31 cellular contexts compared by ENCODE assay signal in genomic region chr3:19717736-19718135, GRCh38.
"Had no signal": no experiment of that assay in that cellular context is flagged by ENCODE, and none has a peak within 500 bp of the region (broad histone marks: within the 10 kb centered on the region; RNA-seq: fewer than 3 reads in every experiment).

No MANE protein-coding gene starts in this region.

- H3K27ac ChIP-seq: ascending aorta, cardiac muscle cell, VCaP had no signal

- DNase-seq: activated CD4-positive, alpha-beta memory T cell treated with anti-CD3 and anti-CD28 coated beads, Interleukin-2, amount 10 ng/mL, durations not matched to agents 7 days and 5 days; activated CD4-positive, alpha-beta T cell treated with anti-CD3 and anti-CD28 coated beads for 1 hour; activated CD4-positive, alpha-beta T cell treated with anti-CD3 and anti-CD28 coated beads for 36 hours; activated CD4-positive, alpha-beta T cell treated with anti-CD3 and anti-CD28 coated beads for 48 hours; activated CD4-positive, alpha-beta T cell treated with anti-CD3 and anti-CD28 coated beads, Interleukin-2, amount 10 ng/mL, durations not matched to agents 7 days and 5 days; activated CD4-positive, alpha-beta T cell treated with anti-CD3 and anti-CD28 coated beads, Interleukin-2, amount 50 U/mL, for 48 hours; activated CD4-positive, CD25-positive, alpha-beta regulatory T cell; activated CD8-positive, alpha-beta memory T cell treated with anti-CD3 and anti-CD28 coated beads for 24 hours; activated CD8-positive, alpha-beta memory T cell treated with anti-CD3 and anti-CD28 coated beads, Interleukin-2, amount 10 ng/mL, durations not matched to agents 7 days and 5 days; activated CD8-positive, alpha-beta memory T cell treated with anti-CD3 and anti-CD28 coated beads, Interleukin-2, amount 50 U/mL, for 48 hours; activated CD8-positive, alpha-beta T cell treated with anti-CD3 and anti-CD28 coated beads, Interleukin-2, amount 10 ng/mL, durations not matched to agents 7 days and 5 days; activated effector memory CD4-positive, alpha-beta T cell treated with Interleukin-2 at 50 U/mL for 16 hours; activated gamma-delta T cell; activated naive CD4-positive, alpha-beta T cell treated with anti-CD3 and anti-CD28 coated beads, Interleukin-2, amount 10 ng/mL, durations not matched to agents 7 days and 5 days; activated naive CD4-positive, alpha-beta T cell treated with Interleukin-2 at 50 U/mL for 16 hours; activated naive CD8-positive, alpha-beta T cell treated with anti-CD3 and anti-CD28 coated beads, Interleukin-2, amount 10 ng/mL, durations not matched to agents 7 days and 5 days; activated naive CD8-positive, alpha-beta T cell treated with anti-CD3 and anti-CD28 coated beads, Interleukin-2, amount 50 U/mL, for 24 hours; activated T-cell treated with anti-CD3 and anti-CD28 coated beads, Interleukin-2, amount 50 U/mL, for 24 hours; activated T-cell treated with anti-CD3 and anti-CD28 coated beads, Interleukin-2, amount 50 U/mL, for 48 hours; amygdala; anterior cingulate cortex; central memory CD4-positive, alpha-beta T cell; T-helper 1 cell; T-helper 2 cell; T-helper 9 cell had no signal

- FAIRE-seq: bronchial epithelial cell, TTC549 had no signal

- ATAC-seq: activated CD4-positive, alpha-beta T cell treated with anti-CD3 and anti-CD28 coated beads for 36 hours; activated CD4-positive, CD25-positive, alpha-beta regulatory T cell treated with anti-CD3 and anti-CD28 coated beads, Interleukin-2, amount 50 U/mL, for 24 hours; activated CD8-positive, alpha-beta memory T cell treated with anti-CD3 and anti-CD28 coated beads, Interleukin-2, amount 10 ng/mL, durations not matched to agents 7 days and 5 days; activated CD8-positive, alpha-beta T cell treated with anti-CD3 and anti-CD28 coated beads, Interleukin-2, amount 10 ng/mL, durations not matched to agents 7 days and 5 days; activated naive CD8-positive, alpha-beta T cell treated with anti-CD3 and anti-CD28 coated beads, Interleukin-2, amount 50 U/mL, for 24 hours had no signal
